In genomic region chr6:19812512-19813119, GRCh38 we compare ENCODE assay signal across 9 cellular contexts. TPM values are rescaled to one million over a fixed set of nuclear protein-coding genes. Genes with fewer than 3 reads are reported as not detected.
A peak's percentile ranks its signal among the peaks of the same experiment; 100 is the strongest.
DNase-seq lines count a peak whose midpoint lies in the region; ATAC-seq, FAIRE-seq and TF ChIP-seq lines count a peak whose summit lies in the region.
"Had no signal": no experiment of that assay in that cellular context is flagged by ENCODE, and none has a peak within 500 bp of the region (broad histone marks: within the 10 kb centered on the region; RNA-seq: fewer than 3 reads in every experiment).

No MANE protein-coding gene starts in this region.

- no peaks in the 10 kb centered on the region for H3K9me3 ChIP-seq in RWPE2 (ENCODE audit: severe bottlenecking)
- H3K9me3 ChIP-seq in heart left ventricle: peaks cover 0 to 11% (median 0%) of the 10 kb centered on the region in 12 donors
- no peaks in the 10 kb centered on the region for H3K9me3 ChIP-seq in thoracic aorta

- no peak for FAIRE-seq in GM12891 (lab: Jason Lieb, UNC)
- FAIRE-seq: colon had no signal

- H3K27me3 ChIP-seq in RWPE2 (ENCODE audit: insufficient read depth, poor library complexity, severe bottlenecking) (peaks cover 3% of the 10 kb centered on the region), heart left ventricle (peaks cover 0 to 3% (median 0%) of the 10 kb centered on the region in 9 donors), thoracic aorta (replicated peaks; ENCODE audit: insufficient read depth) (no peaks in the 10 kb centered on the region)

- no peaks in the 10 kb centered on the region for H3K4me1 ChIP-seq in RWPE2 (ENCODE audit: insufficient read depth, poor library complexity, severe bottlenecking)
- H3K4me1 ChIP-seq in heart left ventricle: no peaks in the 10 kb centered on the region
- no peaks in the 10 kb centered on the region for H3K4me1 ChIP-seq in thoracic aorta (ENCODE audit: control insufficient read depth in 1 of 2, low read depth in 2 of 2)

- no peak overlapping the region for H3K4me3 ChIP-seq in RWPE2 (ENCODE audit: severe bottlenecking)
- H3K4me3 ChIP-seq in heart left ventricle: no peak overlapping the region
- H3K4me3 ChIP-seq in thoracic aorta: no peak overlapping the region

- TF ChIP-seq CTCF in RWPE2 (IDR thresholded peaks at IDR 0.05; ENCODE audit: poor library complexity, severe bottlenecking) (peak; percentile 65), heart left ventricle (IDR thresholded peaks at IDR 0.05) (peak; percentile 27 to 71 (median 56)), thoracic aorta (IDR thresholded peaks at IDR 0.05) (peak; percentile 70)

- in situ Hi-C loops in ACHN (cut with HindIII; ENCODE audit: low pct_ligation_motif_present, low pct_unique_long_range_greater_than_20kb, low sequenced_read_pairs): no loop called here

- TF ChIP-seq POLR2A in heart left ventricle (IDR thresholded peaks at IDR 0.05) (no peak), GM12891 (IDR thresholded peaks at IDR 0.05; ENCODE audit: low read depth, low read length) (no peak)

- intact Hi-C loops in heart left ventricle (cut with DNase I): loop anchor here in 2 of 10 donors (5.0 to 10.0 kb wide), 2 partner anchors 40 to 242 kb away; no protein-coding TSS in a partner anchor

- DNase-seq in ACHN: peak; percentile 39
- DNase-seq in RWPE2 (ENCODE audit: low spot score): no peak
- DNase-seq in heart left ventricle: no peak
- no peak for DNase-seq in thoracic aorta (ENCODE audit: low spot score)
- DNase-seq in NK-92 (lab: John Stamatoyannopoulos, UW; ENCODE audit: unreplicated experiment): no peak
- no peak for DNase-seq in GM12891 (ENCODE audit: insufficient read length, low spot score)

- H3K36me3 ChIP-seq in RWPE2 (ENCODE audit: low read depth) (no peaks in the 10 kb centered on the region), heart left ventricle (no peaks in the 10 kb centered on the region), thoracic aorta (no peaks in the 10 kb centered on the region)

- peak; percentile 39 for ATAC-seq in GM19468 (IDR thresholded peaks at IDR 0.05; ENCODE audit: extremely low read depth, unreplicated experiment)
- peak; percentile 38; the same call in 1 of the 3 replicates for ATAC-seq in RWPE2 (ENCODE audit: low read depth)
- ATAC-seq in heart left ventricle: peak in 1 of 4 donors; percentile 51
- no peak for ATAC-seq in thoracic aorta (ENCODE audit: insufficient number of reproducible peaks, low FRiP score, low read depth)
- ATAC-seq in HG03025 (IDR thresholded peaks at IDR 0.05; ENCODE audit: low FRiP score, unreplicated experiment): no peak

- WGBS in heart left ventricle, 4 donors: 53 to 54% (median 53%) methylated on average over 6 of the region's 6 CpGs

- H3K27ac ChIP-seq in RWPE2 (ENCODE audit: poor library complexity, severe bottlenecking) (no peak overlapping the region), heart left ventricle (no peak overlapping the region), thoracic aorta (no peak overlapping the region)

TF ChIP-seq in GM12891, 5 proteins besides CTCF, POLR2A, EP300 and RAD21:
- TF ChIP-seq TAF1 (IDR thresholded peaks at IDR 0.05; ENCODE audit: low read depth, low read length) (no peak), POLR2AphosphoS5 (IDR thresholded peaks at IDR 0.05; ENCODE audit: low read depth, low read length) (no peak), PAX5 (IDR thresholded peaks at IDR 0.05; ENCODE audit: insufficient read depth, low read length, severe bottlenecking) (no peak), SPI1 (IDR thresholded peaks at IDR 0.05; ENCODE audit: low read depth, low read length) (no peak), POU2F2 (IDR thresholded peaks at IDR 0.05; ENCODE audit: low read depth, low read length) (no peak)

RNA-seq across cellular contexts. Expression of gene ID4, which starts 24.6 kb away (rescaled TPM):
- total RNA-seq in heart left ventricle: 10 to 100 TPM in 1 of 9 donors, 1 to 10 TPM in 8; 1.5 to 29.6 (median 2.7) TPM
- 1 to 10 TPM; 3.7 to 5.9 TPM for polyA plus RNA-seq in heart left ventricle
- total RNA-seq in thoracic aorta: 100 to 1,000 TPM in 1 of 2 donors, 10 to 100 TPM in 1; 83.3 to 130 TPM
- polyA plus RNA-seq in GM12891 (2012; ENCODE audit: low read depth, missing spikeins): not detected

Comparison
In these comparisons a context has a peak if more than half of its experiments do, and no peak if none do; other contexts are left out.
1. ATAC-seq: peak in GM19468 (single experiment) and RWPE2 (single experiment); none in thoracic aorta (single experiment) and HG03025 (single experiment).
2. Peak in every context shown above with its lines, with median percentiles within 50 percentile points of each other: CTCF ChIP-seq.